In the genomic region with DNA sequence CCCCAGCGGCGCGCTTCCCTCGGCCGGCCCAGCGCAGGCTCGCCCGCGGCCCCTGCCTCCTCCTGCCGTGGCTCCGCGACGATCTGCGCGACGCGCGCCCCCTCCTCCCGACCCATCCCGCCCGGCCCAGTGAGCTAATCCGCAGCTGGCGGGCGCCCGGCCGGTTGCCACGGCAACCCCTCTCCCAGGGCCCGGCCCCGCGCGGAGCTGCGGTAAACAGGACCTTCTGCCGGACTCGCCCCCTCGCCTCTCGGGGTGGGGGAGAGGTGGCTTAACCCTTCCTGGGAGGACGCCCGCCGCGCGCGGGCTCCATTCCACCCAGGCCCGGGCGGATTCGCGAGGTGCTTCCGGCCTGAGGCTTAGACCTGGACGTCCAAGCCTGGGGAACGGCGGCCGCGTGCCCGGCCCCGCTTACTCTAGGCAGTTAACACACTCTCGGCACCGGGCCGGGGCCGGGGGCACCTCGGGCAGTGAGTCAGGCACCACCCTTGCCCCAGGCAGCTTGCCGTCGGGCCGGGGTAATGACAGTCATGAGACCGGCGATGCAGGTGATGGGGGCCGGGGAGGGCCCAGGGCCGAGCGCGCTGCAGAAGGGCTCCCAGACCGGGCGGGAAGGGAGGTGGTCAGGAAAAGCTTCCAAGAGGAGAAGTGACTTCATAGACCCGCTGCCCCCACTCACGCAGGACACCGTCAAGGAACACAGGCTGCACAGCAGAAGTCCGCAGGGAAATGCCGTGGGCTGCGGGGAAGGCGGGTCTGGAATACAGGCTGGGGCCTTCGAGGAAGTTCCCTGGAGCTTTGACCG, we compare ENCODE assay signal across 1 cellular context.
TF ChIP-seq lines count a peak whose summit lies in the region.

Gene DENND2A, minus strand, starts transcription at position 87 of the 805 bp plus-strand sequence. CDS start 38,416 bp downstream, outside the sequence.

TF ChIP-seq in HepG2, 621 proteins besides CTCF, POLR2A, EP300 and RAD21 (continued from another document):
- TF ChIP-seq ZFP91 (CRISPR knock-in tag; IDR thresholded peaks at IDR 0.05; ENCODE audit: borderline replicate concordance) (peak; percentile 35; the same call in 1 of the 2 replicates), EED (CRISPR knock-in tag; IDR thresholded peaks at IDR 0.05) (0 out of 2 replicates have a peak, but pooled peaks have one; percentile 23), ZNF761 (CRISPR knock-in tag; conservative IDR thresholded peaks at IDR 0.05) (no peak), ZNF460 (CRISPR knock-in tag; IDR thresholded peaks at IDR 0.05; ENCODE audit: borderline replicate concordance) (no peak), HNRNPLL (IDR thresholded peaks at IDR 0.05; ENCODE audit: low read depth, low read length, poor library complexity, severe bottlenecking) (peak; percentile 69), ZNF572 (CRISPR knock-in tag; IDR thresholded peaks at IDR 0.05) (no peak), TFAP4 (IDR thresholded peaks at IDR 0.05; ENCODE audit: borderline replicate concordance, low read depth) (peak; percentile 36; the same call in 1 of the 2 replicates), ZNF687 (CRISPR knock-in tag; IDR thresholded peaks at IDR 0.05) (peak; percentile 25), TRIM24 (CRISPR knock-in tag; IDR thresholded peaks at IDR 0.05) (no peak), ZNF850 (CRISPR knock-in tag; conservative IDR thresholded peaks at IDR 0.05) (no peak), ZNF703 (CRISPR knock-in tag; IDR thresholded peaks at IDR 0.05; ENCODE audit: borderline replicate concordance) (no peak), SETDB1 (CRISPR knock-in tag; IDR thresholded peaks at IDR 0.05; ENCODE audit: borderline replicate concordance) (no peak), UBTF (CRISPR knock-in tag; IDR thresholded peaks at IDR 0.05) (no peak), ARHGAP35 (CRISPR knock-in tag; IDR thresholded peaks at IDR 0.05; ENCODE audit: borderline replicate concordance) (no peak)
- TF ChIP-seq, protein P1, sequence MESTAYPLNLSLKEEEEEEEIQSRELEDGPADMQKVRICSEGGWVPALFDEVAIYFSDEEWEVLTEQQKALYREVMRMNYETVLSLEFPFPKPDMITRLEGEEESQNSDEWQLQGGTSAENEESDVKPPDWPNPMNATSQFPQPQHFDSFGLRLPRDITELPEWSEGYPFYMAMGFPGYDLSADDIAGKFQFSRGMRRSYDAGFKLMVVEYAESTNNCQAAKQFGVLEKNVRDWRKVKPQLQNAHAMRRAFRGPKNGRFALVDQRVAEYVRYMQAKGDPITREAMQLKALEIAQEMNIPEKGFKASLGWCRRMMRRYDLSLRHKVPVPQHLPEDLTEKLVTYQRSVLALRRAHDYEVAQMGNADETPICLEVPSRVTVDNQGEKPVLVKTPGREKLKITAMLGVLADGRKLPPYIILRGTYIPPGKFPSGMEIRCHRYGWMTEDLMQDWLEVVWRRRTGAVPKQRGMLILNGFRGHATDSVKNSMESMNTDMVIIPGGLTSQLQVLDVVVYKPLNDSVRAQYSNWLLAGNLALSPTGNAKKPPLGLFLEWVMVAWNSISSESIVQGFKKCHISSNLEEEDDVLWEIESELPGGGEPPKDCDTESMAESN (CRISPR knock-in tag; conservative IDR thresholded peaks at IDR 0.05), result no peak
- TF ChIP-seq, protein P2, sequence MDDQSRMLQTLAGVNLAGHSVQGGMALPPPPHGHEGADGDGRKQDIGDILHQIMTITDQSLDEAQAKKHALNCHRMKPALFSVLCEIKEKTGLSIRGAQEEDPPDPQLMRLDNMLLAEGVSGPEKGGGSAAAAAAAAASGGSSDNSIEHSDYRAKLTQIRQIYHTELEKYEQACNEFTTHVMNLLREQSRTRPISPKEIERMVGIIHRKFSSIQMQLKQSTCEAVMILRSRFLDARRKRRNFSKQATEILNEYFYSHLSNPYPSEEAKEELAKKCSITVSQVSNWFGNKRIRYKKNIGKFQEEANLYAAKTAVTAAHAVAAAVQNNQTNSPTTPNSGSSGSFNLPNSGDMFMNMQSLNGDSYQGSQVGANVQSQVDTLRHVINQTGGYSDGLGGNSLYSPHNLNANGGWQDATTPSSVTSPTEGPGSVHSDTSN (CRISPR knock-in tag; IDR thresholded peaks at IDR 0.05; ENCODE audit: borderline replicate concordance), result no peak
- TF ChIP-seq, protein P3, sequence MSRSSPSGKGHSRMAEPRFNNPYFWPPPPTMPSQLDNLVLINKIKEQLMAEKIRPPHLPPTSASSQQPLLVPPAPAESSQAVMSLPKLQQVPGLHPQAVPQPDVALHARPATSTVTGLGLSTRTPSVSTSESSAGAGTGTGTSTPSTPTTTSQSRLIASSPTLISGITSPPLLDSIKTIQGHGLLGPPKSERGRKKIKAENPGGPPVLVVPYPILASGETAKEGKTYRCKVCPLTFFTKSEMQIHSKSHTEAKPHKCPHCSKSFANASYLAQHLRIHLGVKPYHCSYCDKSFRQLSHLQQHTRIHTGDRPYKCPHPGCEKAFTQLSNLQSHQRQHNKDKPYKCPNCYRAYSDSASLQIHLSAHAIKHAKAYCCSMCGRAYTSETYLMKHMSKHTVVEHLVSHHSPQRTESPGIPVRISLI (CRISPR knock-in tag; IDR thresholded peaks at IDR 0.05; ENCODE audit: borderline replicate concordance), result no peak
